Comparison of ENCODE assay signal across 11 cellular contexts in the genomic region with DNA sequence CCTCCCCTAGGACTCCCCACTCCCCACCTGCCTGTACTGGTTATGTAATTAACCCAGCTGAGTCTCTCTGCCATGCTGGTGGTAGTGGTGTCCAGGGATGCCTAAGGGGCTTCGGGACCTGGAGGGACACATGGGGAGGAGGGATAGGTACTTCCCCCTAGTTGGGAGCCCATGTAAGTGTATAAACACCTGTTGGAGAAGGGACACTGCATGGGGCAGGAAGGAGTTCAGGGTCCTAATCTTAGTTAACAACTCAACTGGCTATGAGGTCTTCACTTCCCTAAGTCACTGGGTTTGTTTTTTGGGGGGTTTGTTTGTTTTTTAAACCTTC. TPM values are rescaled to one million over a fixed set of nuclear protein-coding genes. Genes with fewer than 3 reads are reported as not detected.
DNase-seq lines count a peak whose midpoint lies in the region; ATAC-seq and TF ChIP-seq lines count a peak whose summit lies in the region.
"Had no signal": no experiment of that assay in that cellular context is flagged by ENCODE, and none has a peak within 500 bp of the region (broad histone marks: within the 10 kb centered on the region; RNA-seq: fewer than 3 reads in every experiment).

No MANE protein-coding gene starts in this region.

- H2BK15ac ChIP-seq in H9 (ENCODE audit: low read depth, low read length): no peak overlapping the region

- no peak for TF ChIP-seq CTCF in H9 (conservative IDR thresholded peaks at IDR 0.05)

- peaks cover 33% of the 10 kb centered on the region for H3K27me3 Mint-ChIP-seq in H9 (ENCODE audit: low read depth)
- H3K27me3 Mint-ChIP-seq in central memory CD8-positive, alpha-beta T cell: no peaks in the 10 kb centered on the region
- no peaks in the 10 kb centered on the region for H3K27me3 Mint-ChIP-seq in natural killer cell treated with Interleukin-12 subunit alpha and Interleukin-12 subunit beta and Interleukin-15 and Interleukin-18, amount 100 ng/mL, for 72 hours

- no peak overlapping the region; the same call in 1 of the 2 replicates for H3K27ac ChIP-seq in BLaER1
- H3K27ac ChIP-seq in H9 (ENCODE audit: insufficient read length, low read depth, low read length): no peak overlapping the region

- H3K14ac ChIP-seq in H9 (ENCODE audit: insufficient read depth, low read length): no peak overlapping the region

- H3K27ac Mint-ChIP-seq in H9: no peak overlapping the region
- H3K27ac Mint-ChIP-seq in central memory CD8-positive, alpha-beta T cell (ENCODE audit: low read depth): no peak overlapping the region
- no peak overlapping the region for H3K27ac Mint-ChIP-seq in natural killer cell treated with Interleukin-12 subunit alpha and Interleukin-12 subunit beta and Interleukin-15 and Interleukin-18, amount 100 ng/mL, for 72 hours

- no peaks in the 10 kb centered on the region for H3K79me2 ChIP-seq in H9 (ENCODE audit: insufficient read depth, low read length)

- H3K9ac ChIP-seq in BLaER1 (peak overlapping the region; percentile 82), H9 (ENCODE audit: extremely low read depth, insufficient read length, low read length) (no peak overlapping the region)

- peak overlapping the region; percentile 99 for H3K4me2 ChIP-seq in BLaER1
- peak overlapping the region; percentile 70 for H3K4me2 ChIP-seq in H9 (ENCODE audit: insufficient read depth, insufficient read length, low read length)

- no peak overlapping the region for H3T11ph ChIP-seq in H9 (ENCODE audit: low read length)

- ATAC-seq in central memory CD8-positive, alpha-beta T cell (replicated peaks; ENCODE audit: extremely low read depth, poor library complexity, severe bottlenecking): no peak
- ATAC-seq in natural killer cell treated with Interleukin-12 subunit alpha and Interleukin-12 subunit beta and Interleukin-15 and Interleukin-18, amount 100 ng/mL, for 72 hours: no peak
- ATAC-seq in GM21529 (IDR thresholded peaks at IDR 0.05; ENCODE audit: unreplicated experiment): no peak

- H3K27me3 ChIP-seq in BLaER1 (no peaks in the 10 kb centered on the region), H9 (ENCODE audit: insufficient read depth, low read length) (no peaks in the 10 kb centered on the region)
- H3K27me3 ChIP-seq: sigmoid colon had no signal

- H4K8ac ChIP-seq in H9 (replicated peaks; ENCODE audit: insufficient read length, low read depth, low read length): no peak overlapping the region

- H3K4me1 ChIP-seq in BLaER1 (peaks cover 36% of the 10 kb centered on the region), H9 (ENCODE audit: insufficient read depth, low read length) (peaks cover 3% of the 10 kb centered on the region; the same call in 1 of the 2 replicates)

- H4K91ac ChIP-seq in H9 (ENCODE audit: insufficient read length, low read depth, low read length): no peak overlapping the region

- H3K9me3 ChIP-seq in BLaER1 (no peaks in the 10 kb centered on the region), H9 (ENCODE audit: control insufficient read depth, low read depth, low read length) (no peaks in the 10 kb centered on the region)
- H3K9me3 ChIP-seq: sigmoid colon had no signal

- no peaks in the 10 kb centered on the region for H3K79me1 ChIP-seq in H9 (ENCODE audit: insufficient read depth, low read depth, low read length, poor library complexity, severe bottlenecking)

- no peak overlapping the region for H2AFZ ChIP-seq in H9 (ENCODE audit: low read length)

- H2BK5ac ChIP-seq in H9 (ENCODE audit: insufficient read length, low read length): no peak overlapping the region

- no peak overlapping the region for H3K23ac ChIP-seq in H9 (ENCODE audit: insufficient read length, low read depth, low read length)

- H3K56ac ChIP-seq in H9 (ENCODE audit: insufficient read length, low read depth, low read length): no peak overlapping the region

- no peak for DNase-seq in H9
- no peak for DNase-seq in central memory CD8-positive, alpha-beta T cell (ENCODE audit: low spot score in 2 of 2)
- DNase-seq in natural killer cell treated with Interleukin-12 subunit alpha and Interleukin-12 subunit beta and Interleukin-15 and Interleukin-18, amount 100 ng/mL, for 72 hours (ENCODE audit: low spot score): no peak
- no peak for DNase-seq in A172 (ENCODE audit: low spot score)
- DNase-seq in NK-92 treated with Interleukin-12 subunit alpha and Interleukin-12 subunit beta, amount 100 ng/mL, for 24 hours (lab: John Stamatoyannopoulos, UW): no peak
- DNase-seq in NCI-H2029 treated with DMSO at 0.1 percent for 48 hours (lab: John Stamatoyannopoulos, UW): no peak
- DNase-seq: hippocampal formation, sigmoid colon had no signal

- H4K5ac ChIP-seq in H9 (ENCODE audit: insufficient read length, low read depth, low read length): no peak overlapping the region

- no peaks in the 10 kb centered on the region for H3K9me3 Mint-ChIP-seq in H9
- H3K9me3 Mint-ChIP-seq in central memory CD8-positive, alpha-beta T cell: no peaks in the 10 kb centered on the region
- no peaks in the 10 kb centered on the region for H3K9me3 Mint-ChIP-seq in natural killer cell treated with Interleukin-12 subunit alpha and Interleukin-12 subunit beta and Interleukin-15 and Interleukin-18, amount 100 ng/mL, for 72 hours

- H3K4me3 ChIP-seq in BLaER1: peak overlapping the region; percentile 79

- no peak overlapping the region for H3K18ac ChIP-seq in H9 (ENCODE audit: insufficient read length, low read depth, low read length)

- no peak overlapping the region for H3K4ac ChIP-seq in H9 (ENCODE audit: low read depth, low read length)

- H3K36me3 ChIP-seq in BLaER1: peaks cover 19% of the 10 kb centered on the region; the same call in 1 of the 2 replicates
- H3K36me3 ChIP-seq: sigmoid colon had no signal

- H4K20me1 ChIP-seq in BLaER1 (peaks cover 39% of the 10 kb centered on the region), H9 (ENCODE audit: control insufficient read depth, insufficient read depth, insufficient read length) (no peaks in the 10 kb centered on the region)

- peak overlapping the region; percentile 81 to 92 for H3K4me3 Mint-ChIP-seq in H9
- H3K4me3 Mint-ChIP-seq in central memory CD8-positive, alpha-beta T cell: peak overlapping the region; percentile 68
- H3K4me3 Mint-ChIP-seq in natural killer cell treated with Interleukin-12 subunit alpha and Interleukin-12 subunit beta and Interleukin-15 and Interleukin-18, amount 100 ng/mL, for 72 hours: peak overlapping the region; percentile 39

- H3K23me2 ChIP-seq in H9 (ENCODE audit: insufficient read length, low read depth, low read length, poor library complexity, severe bottlenecking): peaks cover 6% of the 10 kb centered on the region

- no peaks in the 10 kb centered on the region; a peak in 1 of 7 replicates for H3K36me3 Mint-ChIP-seq in H9 (ENCODE audit: insufficient read depth in 1 of 3, low read depth in 3 of 3)
- peaks cover 5% of the 10 kb centered on the region for H3K36me3 Mint-ChIP-seq in central memory CD8-positive, alpha-beta T cell (ENCODE audit: insufficient read depth)
- no peaks in the 10 kb centered on the region for H3K36me3 Mint-ChIP-seq in natural killer cell treated with Interleukin-12 subunit alpha and Interleukin-12 subunit beta and Interleukin-15 and Interleukin-18, amount 100 ng/mL, for 72 hours

- H3K4me1 Mint-ChIP-seq in H9: peaks cover 29 to 37% of the 10 kb centered on the region in 2 experiments
- H3K4me1 Mint-ChIP-seq in central memory CD8-positive, alpha-beta T cell: peaks cover 12% of the 10 kb centered on the region
- peaks cover 11% of the 10 kb centered on the region in 2 donors for H3K4me1 Mint-ChIP-seq in natural killer cell treated with Interleukin-12 subunit alpha and Interleukin-12 subunit beta and Interleukin-15 and Interleukin-18, amount 100 ng/mL, for 72 hours (ENCODE audit: low read depth in 2 of 2)

- H2BK12ac ChIP-seq in H9 (ENCODE audit: insufficient read length, low read depth, low read length): no peak overlapping the region

- H2BK20ac ChIP-seq in H9 (ENCODE audit: low read depth, low read length, poor library complexity, severe bottlenecking): no peak overlapping the region

- no peak overlapping the region for H2BK120ac ChIP-seq in H9 (ENCODE audit: low read depth, low read length, poor library complexity, severe bottlenecking)

- H2AK5ac ChIP-seq in H9 (ENCODE audit: insufficient read length, low read length): no peak overlapping the region

- no CpG with 5 or more reads among the region's 1 CpG for WGBS in H9 (ENCODE audit: extremely low coverage, insufficient read length, low lambda C conversion rate)

RNA-seq across cellular contexts. Expression of gene RASL10B, which starts 1.3 kb away (rescaled TPM):
- 15.0 and 15.9 TPM in 2 replicates for total RNA-seq in H9 (2021)
- under 1 TPM in 1 of 2 donors, not detected in 1; 0.14 TPM for total RNA-seq in natural killer cell treated with Interleukin-12 subunit alpha and Interleukin-12 subunit beta and Interleukin-15 and Interleukin-18, amount 100 ng/mL, for 72 hours
- total RNA-seq in A172 (2014; rRNA removed; shearing (Covaris generic)): 0.69 and 0.98 TPM in 2 replicates

RNA-seq across cellular contexts. Expression of gene GAS2L2, which starts 20.3 kb away (rescaled TPM):
- not detected in 2 replicates for total RNA-seq in H9 (2021)
- total RNA-seq in natural killer cell treated with Interleukin-12 subunit alpha and Interleukin-12 subunit beta and Interleukin-15 and Interleukin-18, amount 100 ng/mL, for 72 hours: not detected
- not detected in 2 replicates for total RNA-seq in A172 (2014; rRNA removed; shearing (Covaris generic))
- total RNA-seq: sigmoid colon; T-helper 1 cell treated with Interleukin-12 subunit alpha and Interleukin-12 subunit beta and Interleukin-4 antibody, amounts not matched to agents 30 ng/mL and 1 ng/mL, for 36 hours had no signal

RNA-seq across cellular contexts. Expression of gene C17orf50, which starts 27.9 kb away (rescaled TPM):
- total RNA-seq in H9 (2021): not detected in 2 replicates
- not detected for total RNA-seq in natural killer cell treated with Interleukin-12 subunit alpha and Interleukin-12 subunit beta and Interleukin-15 and Interleukin-18, amount 100 ng/mL, for 72 hours
- not detected in 2 replicates for total RNA-seq in A172 (2014; rRNA removed; shearing (Covaris generic))
- total RNA-seq: sigmoid colon; T-helper 1 cell treated with Interleukin-12 subunit alpha and Interleukin-12 subunit beta and Interleukin-4 antibody, amounts not matched to agents 30 ng/mL and 1 ng/mL, for 36 hours had no signal
